In genomic region chr11:85602551-85603218, GRCh38 we compare ENCODE assay signal across 13 cellular contexts.
"Had no signal": no experiment of that assay in that cellular context is flagged by ENCODE, and none has a peak within 500 bp of the region (broad histone marks: within the 10 kb centered on the region; RNA-seq: fewer than 3 reads in every experiment).

No MANE protein-coding gene starts in this region.

- H3K27me3 ChIP-seq: brain microvascular endothelial cell, gastroesophageal sphincter, sigmoid colon had no signal

- H3K27ac ChIP-seq: brain microvascular endothelial cell, gastroesophageal sphincter, psoas muscle, sigmoid colon had no signal

- H3K36me3 ChIP-seq: brain microvascular endothelial cell, gastroesophageal sphincter, sigmoid colon had no signal

- H3K4me3 Mint-ChIP-seq: nephron had no signal

- ATAC-seq: activated naive CD4-positive, alpha-beta T cell treated with anti-CD3 and anti-CD28 coated beads, Interleukin-2, amount 50 U/mL, for 72 hours; esophagus mucosa; gastroesophageal sphincter; left ventricle myocardium superior; psoas muscle had no signal

- H3K36me3 Mint-ChIP-seq: activated naive CD4-positive, alpha-beta T cell treated with anti-CD3 and anti-CD28 coated beads, Interleukin-2, amount 50 U/mL, for 72 hours had no signal

- DNase-seq: brain microvascular endothelial cell; left ventricle myocardium superior; mesendoderm; psoas muscle; sigmoid colon; stimulated activated CD4-positive, alpha-beta T cell treated with anti-CD3 and anti-CD28 coated beads, Interleukin-2, amount 100 ng/mL, for 48 hours; stimulated activated naive CD4-positive, alpha-beta T cell treated with Interleukin-2 at 50 U/mL for 16 hours; T-helper 2 cell; trophoblast cell had no signal

- H3K9me3 Mint-ChIP-seq: activated naive CD4-positive, alpha-beta T cell treated with anti-CD3 and anti-CD28 coated beads, Interleukin-2, amount 50 U/mL, for 72 hours; nephron had no signal

- H3K9me3 ChIP-seq: gastroesophageal sphincter, psoas muscle, sigmoid colon had no signal

- H3K27ac Mint-ChIP-seq: activated naive CD4-positive, alpha-beta T cell treated with anti-CD3 and anti-CD28 coated beads, Interleukin-2, amount 50 U/mL, for 72 hours; nephron had no signal

- H3K4me3 ChIP-seq: gastroesophageal sphincter, psoas muscle, sigmoid colon had no signal

- H3K4me1 ChIP-seq: gastroesophageal sphincter, psoas muscle, sigmoid colon had no signal
